8 cellular contexts compared by ENCODE assay signal in genomic region chr16:370443-370842, GRCh38. TPM values are rescaled to one million over a fixed set of nuclear protein-coding genes. Genes with fewer than 3 reads are reported as not detected.
DNase-seq lines count a peak whose midpoint lies in the region; ATAC-seq, FAIRE-seq and TF ChIP-seq lines count a peak whose summit lies in the region.

Gene MRPL28 (minus strand): TSS chr16:370538. CDS start chr16:370218, 320 bp downstream.

- H3K9ac ChIP-seq in HepG2 (ENCODE audit: insufficient read depth, low read depth, low read length): peak within 1 kb of the TSS; percentile 56

- no peak for FAIRE-seq in HepG2 (lab: Jason Lieb, UNC)

- POLR2A ChIA-PET in BJ (lab: Charles Lee): no interaction called here
- POLR2A ChIA-PET in HepG2 (lab: Yijun Ruan, JAX): interaction anchor here (0.6 to 2.8 kb wide), 6 partner anchors 8 to 311 kb away, joined by 3 to 27 read pairs (median 6); partner anchors contain the start of genes AXIN1, DECR2, FAM234A and PGAP6

- no peaks in the 10 kb centered on the region for H3K27me3 ChIP-seq in BJ (ENCODE audit: control insufficient read depth, insufficient read depth, low read length)
- no peaks in the 10 kb centered on the region for H3K27me3 ChIP-seq in HepG2 (ENCODE audit: control insufficient read depth in 1 of 2, insufficient read depth in 2 of 2, low read length in 2 of 2)

- no peaks in the 10 kb centered on the region for H3K9me3 ChIP-seq in HepG2 (ENCODE audit: low read length)

- H3K27ac ChIP-seq in HepG2 (ENCODE audit: extremely low read length, insufficient read depth, low read length): peak within 1 kb of the TSS; percentile 44

- H3K4me3 ChIP-seq in BJ (ENCODE audit: low read depth, low read length) (peak within 1 kb of the TSS; percentile 42), HepG2 (replicated peaks in 1 of 3; ENCODE audit: insufficient read depth in 1 of 3, low read depth in 2 of 3, low read length in 3 of 3) (peak within 1 kb of the TSS; percentile 57 to 79 (median 75))

- TF ChIP-seq RAD21 in HepG2 (CRISPR knock-in tag; IDR thresholded peaks at IDR 0.05): no peak

- no peak within 1 kb of the TSS for H2AFZ ChIP-seq in HepG2 (ENCODE audit: low read length)

- peak within 1 kb of the TSS; percentile 86 for H3K4me2 ChIP-seq in HepG2 (ENCODE audit: low read depth, low read length)

- in situ Hi-C loops in HepG2 (cut with HindIII; ENCODE audit: extremely low pct_ligation_motif_present, low pct_unique_long_range_greater_than_20kb): no loop called here

- intact Hi-C loops in HepG2 (cut with micrococcal nuclease; ENCODE audit: unreplicated experiment): no loop called here

- H3K4me1 ChIP-seq in HepG2 (ENCODE audit: insufficient read depth, low read length): peaks cover 28% of the 10 kb centered on the region

- H4K20me1 ChIP-seq in HepG2 (ENCODE audit: insufficient read depth, low read length): no peaks in the 10 kb centered on the region

- TF ChIP-seq CTCF in BJ (IDR thresholded peaks at IDR 0.05; ENCODE audit: insufficient read depth, low read depth, low read length) (no peak), HepG2 (CRISPR knock-in tag; IDR thresholded peaks at IDR 0.05) (no peak)

- H3K79me2 ChIP-seq in HepG2 (ENCODE audit: insufficient read depth, low read length): peaks cover 6% of the 10 kb centered on the region

- CTCF ChIA-PET in BJ (lab: Yijun Ruan, JAX): interaction anchor here (1.0 to 1.9 kb wide), 3 partner anchors 8 to 27 kb away, joined by 3 to 10 read pairs (median 4); no protein-coding TSS in a partner anchor
- CTCF ChIA-PET in HepG2 (lab: Yijun Ruan, JAX; ENCODE audit: low intra/inter-chr PET ratio, low total read pairs): no interaction called here

- TF ChIP-seq EP300 in HepG2 (IDR thresholded peaks at IDR 0.05; ENCODE audit: low read depth in 2 of 2, low read length in 2 of 2) (peak in 1 of 2 experiments; percentile 40; a peak in 2 of 4 replicates), HepG2 (CRISPR knock-in tag; IDR thresholded peaks at IDR 0.05; ENCODE audit: borderline replicate concordance) (no peak)

- DNase-seq in BJ (ENCODE audit: low read depth): peak; percentile 71
- DNase-seq in NCI-H82 (lab: John Stamatoyannopoulos, UW): peak; percentile 97
- peak; percentile 93 for DNase-seq in activated CD4-positive, alpha-beta T cell treated with anti-CD3 and anti-CD28 coated beads, Interleukin-2, amount 50 U/mL, for 4 hours
- peak; percentile 96 for DNase-seq in dermis blood vessel endothelial cell
- peak; percentile 90 for DNase-seq in HepG2 (ENCODE audit: low spot score)
- DNase-seq in stimulated activated CD4-positive, alpha-beta T cell treated with anti-CD3 and anti-CD28 coated beads, Interleukin-2, amount 100 ng/mL, for 48 hours: peak; percentile 92 to 93

- no TSS peak for BruUV-seq in HepG2 (replicated peaks; lab: Mats Ljungman, UMichigan)

- ATAC-seq in GM19328 (IDR thresholded peaks at IDR 0.05; ENCODE audit: unreplicated experiment) (peak; percentile 73), HG03571 (IDR thresholded peaks at IDR 0.05; ENCODE audit: unreplicated experiment) (peak; percentile 65), HepG2 (peak; percentile 89)

- WGBS in HepG2 (ENCODE audit: low lambda C conversion rate): 1% methylated on average over 30 of the region's 30 CpGs

- peak in 1 of 2 experiments; percentile 53; a peak in 2 of 4 replicates for TF ChIP-seq POLR2A in HepG2 (IDR thresholded peaks at IDR 0.05; ENCODE audit: insufficient read depth in 1 of 2, low read depth in 2 of 2, low read length in 2 of 2)

- peaks cover 42% of the 10 kb centered on the region for H3K36me3 ChIP-seq in BJ (ENCODE audit: control insufficient read depth, insufficient read depth, low read length)
- peaks cover 14 to 40% of the 10 kb centered on the region in 2 experiments; a peak in 4 of 5 replicates for H3K36me3 ChIP-seq in HepG2 (replicated peaks in 1 of 2; ENCODE audit: control insufficient read depth in 1 of 2, insufficient read depth in 2 of 2, low read length in 2 of 2)

TF ChIP-seq in HepG2, 621 proteins besides CTCF, POLR2A, EP300 and RAD21 (continues in another document):
- TF ChIP-seq MIER3 (CRISPR knock-in tag; IDR thresholded peaks at IDR 0.05; ENCODE audit: borderline replicate concordance): no peak
- no peak for TF ChIP-seq ZNF556 (CRISPR knock-in tag; IDR thresholded peaks at IDR 0.05; ENCODE audit: borderline replicate concordance)
- no peak for TF ChIP-seq ZKSCAN1 (IDR thresholded peaks at IDR 0.05; ENCODE audit: low read length)
- peak; percentile 88 for TF ChIP-seq XRCC5 (optimal IDR thresholded peaks at IDR 0.05; ENCODE audit: low read length)
- TF ChIP-seq MAF1 (CRISPR knock-in tag; IDR thresholded peaks at IDR 0.05; ENCODE audit: borderline replicate concordance): no peak
- no peak for TF ChIP-seq U2AF1 (optimal IDR thresholded peaks at IDR 0.05; ENCODE audit: low read depth, low read length)
- TF ChIP-seq HNRNPK (IDR thresholded peaks at IDR 0.05; ENCODE audit: low read depth, low read length, poor library complexity, severe bottlenecking): peak; percentile 69
- TF ChIP-seq PTBP1 (IDR thresholded peaks at IDR 0.05; ENCODE audit: low read depth, low read length, poor library complexity, severe bottlenecking): no peak
- peak; percentile 93 for TF ChIP-seq SP2 (CRISPR knock-in tag; IDR thresholded peaks at IDR 0.05)
- TF ChIP-seq NBN (conservative IDR thresholded peaks at IDR 0.05): no peak
- no peak for TF ChIP-seq NR2F6 (IDR thresholded peaks at IDR 0.05)
- TF ChIP-seq NR2F6 (CRISPR knock-in tag; IDR thresholded peaks at IDR 0.05): 0 out of 2 replicates have a peak, but pooled peaks have one; percentile 25
- TF ChIP-seq, protein P1, sequence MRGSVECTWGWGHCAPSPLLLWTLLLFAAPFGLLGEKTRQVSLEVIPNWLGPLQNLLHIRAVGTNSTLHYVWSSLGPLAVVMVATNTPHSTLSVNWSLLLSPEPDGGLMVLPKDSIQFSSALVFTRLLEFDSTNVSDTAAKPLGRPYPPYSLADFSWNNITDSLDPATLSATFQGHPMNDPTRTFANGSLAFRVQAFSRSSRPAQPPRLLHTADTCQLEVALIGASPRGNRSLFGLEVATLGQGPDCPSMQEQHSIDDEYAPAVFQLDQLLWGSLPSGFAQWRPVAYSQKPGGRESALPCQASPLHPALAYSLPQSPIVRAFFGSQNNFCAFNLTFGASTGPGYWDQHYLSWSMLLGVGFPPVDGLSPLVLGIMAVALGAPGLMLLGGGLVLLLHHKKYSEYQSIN (CRISPR knock-in tag; IDR thresholded peaks at IDR 0.05; ENCODE audit: borderline replicate concordance): no peak
- TF ChIP-seq ZNF260 (CRISPR knock-in tag; IDR thresholded peaks at IDR 0.05; ENCODE audit: borderline replicate concordance, low read depth): no peak

RNA-seq across cellular contexts. Expression of gene MRPL28, which starts in this region (rescaled TPM):
- 143 and 188 TPM in 2 replicates for polyA plus RNA-seq in BJ (2011; rRNA removed)
- polyA minus RNA-seq in BJ (2011; rRNA and poly(A)+ RNA removed): 22.3 and 33.3 TPM in 2 replicates
- 85.9 and 103 TPM in 2 replicates for total RNA-seq in dermis blood vessel endothelial cell
- total RNA-seq in HepG2 (2016; rRNA removed; fragmentation: Illumina TruSeq; extraction: Trizol): 114 and 128 TPM in 2 replicates
- total RNA-seq in HepG2 (2016; cell fraction: cytosol; rRNA removed; fragmentation: Illumina TruSeq; extraction: Trizol; ENCODE audit: low read depth): 30.5 and 32.3 TPM in 2 replicates
- total RNA-seq in HepG2 (2016; cell fraction: insoluble cytoplasmic fraction; rRNA removed; fragmentation: Illumina TruSeq; extraction: Trizol): 115 and 131 TPM in 2 replicates
- total RNA-seq in HepG2 (2016; cell fraction: membrane; rRNA removed; fragmentation: Illumina TruSeq; extraction: Trizol): 36.8 and 38.6 TPM in 2 replicates
- 35.6 and 38.6 TPM in 2 replicates for total RNA-seq in HepG2 (2016; cell fraction: nucleus; rRNA removed; fragmentation: Illumina TruSeq; extraction: Trizol)
- 121 and 135 TPM in 2 replicates for polyA plus RNA-seq in HepG2 (2011; rRNA removed)
- polyA plus RNA-seq in HepG2 (2011; cell fraction: cytosol; rRNA removed): 141 and 211 TPM in 2 replicates
- 65.0 and 69.2 TPM in 2 replicates for polyA plus RNA-seq in HepG2 (2011; cell fraction: nucleus; rRNA removed)
- 50.0 and 56.2 TPM in 2 replicates for polyA plus RNA-seq in HepG2 (2012)
- 35.7 and 36.6 TPM in 2 replicates for polyA plus RNA-seq in HepG2 (2016; cell fraction: cytosol; fragmentation: Illumina TruSeq; extraction: Trizol; ENCODE audit: low read depth)
- 162 and 166 TPM in 2 replicates for polyA plus RNA-seq in HepG2 (2016; cell fraction: insoluble cytoplasmic fraction; fragmentation: Illumina TruSeq; extraction: Trizol; ENCODE audit: low read depth)
- 35.5 and 36.2 TPM in 2 replicates for polyA plus RNA-seq in HepG2 (2016; cell fraction: membrane; fragmentation: Illumina TruSeq; extraction: Trizol; ENCODE audit: low read depth)
- polyA plus RNA-seq in HepG2 (2016; cell fraction: nucleus; fragmentation: Illumina TruSeq; extraction: Trizol; ENCODE audit: insufficient read depth, low read depth): 85.4 and 90.0 TPM in 2 replicates
- 51.3 and 73.8 TPM in 2 replicates for polyA minus RNA-seq in HepG2 (2011; rRNA and poly(A)+ RNA removed; ENCODE audit: low replicate concordance)
- 29.4 and 29.5 TPM in 2 replicates for polyA minus RNA-seq in HepG2 (2011; cell fraction: cytosol; rRNA and poly(A)+ RNA removed)
- polyA minus RNA-seq in HepG2 (2011; cell fraction: nucleus; rRNA and poly(A)+ RNA removed): 10.2 and 13.2 TPM in 2 replicates

Comparison
In these comparisons a context has a peak if more than half of its experiments do, and no peak if none do; other contexts are left out.
1. Peak in every context shown above with its lines: DNase-seq, ATAC-seq, H3K4me3 ChIP-seq and H3K27ac ChIP-seq.